Comparison of ENCODE assay signal across 8 cellular contexts in the genomic region with DNA sequence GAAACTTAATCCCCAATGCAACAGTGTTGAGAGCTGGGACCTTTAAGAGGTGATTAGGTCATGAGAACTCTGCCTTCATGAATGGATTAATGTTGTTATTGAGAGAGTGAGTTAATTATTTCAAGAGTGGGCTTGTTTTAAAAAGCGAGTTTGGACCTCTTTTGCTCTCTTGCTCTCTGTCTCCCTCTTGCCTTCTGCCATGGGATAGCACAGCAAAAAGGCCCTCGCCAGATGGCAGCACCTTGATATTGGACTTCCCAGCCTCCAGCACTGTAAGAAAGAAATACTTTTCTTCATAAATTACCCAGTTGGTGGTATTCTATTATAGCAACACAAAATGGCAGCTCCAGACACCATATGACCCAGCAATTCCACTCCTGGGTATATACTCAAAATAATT. TPM values are rescaled to one million over a fixed set of nuclear protein-coding genes. Genes with fewer than 3 reads are reported as not detected.
DNase-seq lines count a peak whose midpoint lies in the region; ATAC-seq and TF ChIP-seq lines count a peak whose summit lies in the region.

No MANE protein-coding gene starts in this region.

- no peaks in the 10 kb centered on the region for H3K27me3 ChIP-seq in CD4-positive, alpha-beta memory T cell (ENCODE audit: insufficient read depth, low read length)
- H3K27me3 ChIP-seq in left lung = peaks cover 0 to 5% of the 10 kb centered on the region in 2 donors

- H3K4me3 Mint-ChIP-seq in CD4-positive, alpha-beta memory T cell = no peak overlapping the region

- DNase-seq in CD4-positive, alpha-beta memory T cell = peak; percentile 23 to 51 (median 42)
- peak; percentile 19 for DNase-seq in fibroblast of villous mesenchyme (ENCODE audit: low read depth)
- no peak for DNase-seq in activated CD4-positive, CD25-positive, alpha-beta regulatory T cell treated with anti-CD3 and anti-CD28 coated beads, Interleukin-2, amount 50 U/mL, for 72 hours
- no peak for DNase-seq in ecto neural progenitor cell (ENCODE audit: low spot score)
- DNase-seq in left lung = no peak

- peaks cover 3 to 12% (median 7%) of the 10 kb centered on the region in 4 donors for H3K4me1 Mint-ChIP-seq in CD4-positive, alpha-beta memory T cell

- H3K36me3 Mint-ChIP-seq in CD4-positive, alpha-beta memory T cell = no peaks in the 10 kb centered on the region

- H3K27me3 Mint-ChIP-seq in CD4-positive, alpha-beta memory T cell = no peaks in the 10 kb centered on the region

- CTCF ChIA-PET in CD4-positive, alpha-beta memory T cell (lab: Charles Lee; ENCODE audit: partially characterized antibody) = interaction anchor here (1.2 to 1.6 kb wide), 5 partner anchors 15 to 62 kb away, joined by 3 to 8 read pairs (median 4); no protein-coding TSS in a partner anchor
- CTCF ChIA-PET in HEK293 (lab: Yijun Ruan, JAX) = interaction anchor here (0.5 to 1.3 kb wide), 13 partner anchors 9 to 1089 kb away, joined by 3 to 6 read pairs (median 3); no protein-coding TSS in a partner anchor

- no peak overlapping the region for H3K4me3 ChIP-seq in CD4-positive, alpha-beta memory T cell (ENCODE audit: low read length in 2 of 2)
- H3K4me3 ChIP-seq in HEK293 (ENCODE audit: low read depth, low read length) (no peak overlapping the region), fibroblast of villous mesenchyme (ENCODE audit: low read depth, low read length) (no peak overlapping the region), left lung (no peak overlapping the region)

- POLR2A ChIA-PET in CD4-positive, alpha-beta memory T cell (lab: Charles Lee; ENCODE audit: partially characterized antibody) = no interaction called here
- POLR2A ChIA-PET in HEK293 (lab: Yijun Ruan, JAX) = interaction anchor here (0.7 kb wide), 1 partner anchor 947 kb away, joined by 3 read pairs; no protein-coding TSS in a partner anchor

- no peaks in the 10 kb centered on the region for H3K9me3 ChIP-seq in CD4-positive, alpha-beta memory T cell (ENCODE audit: control insufficient read depth in 1 of 2, low read length in 2 of 2)
- H3K9me3 ChIP-seq in HEK293 (ENCODE audit: control insufficient read depth, insufficient read depth, low read depth, low read length) = no peaks in the 10 kb centered on the region
- no peaks in the 10 kb centered on the region for H3K9me3 ChIP-seq in left lung

- intact Hi-C loops in CD4-positive, alpha-beta memory T cell (cut with micrococcal nuclease) = loop anchor here (5.0 kb wide), 1 partner anchor 36 kb away; no protein-coding TSS in a partner anchor
- intact Hi-C loops in left lung (cut with DNase I) = no loop called here

- no peak for ATAC-seq in GM19463 (IDR thresholded peaks at IDR 0.05; ENCODE audit: unreplicated experiment)
- ATAC-seq in left lung = no peak

- no peaks in the 10 kb centered on the region for H3K36me3 ChIP-seq in CD4-positive, alpha-beta memory T cell (ENCODE audit: insufficient read depth, low read length)
- no peaks in the 10 kb centered on the region for H3K36me3 ChIP-seq in HEK293 (ENCODE audit: control insufficient read depth in 2 of 2, insufficient read depth in 1 of 2, low read length in 2 of 2)
- H3K36me3 ChIP-seq in left lung = no peaks in the 10 kb centered on the region

- no peak overlapping the region for H3K27ac ChIP-seq in CD4-positive, alpha-beta memory T cell (ENCODE audit: low read depth, low read length)
- H3K27ac ChIP-seq in HEK293 (ENCODE audit: extremely low read depth, low read depth, low read length) (no peak overlapping the region), VCaP (no peak overlapping the region), left lung (no peak overlapping the region)

- TF ChIP-seq CTCF in HEK293 (tag by site-specific recombination; IDR thresholded peaks at IDR 0.05) = no peak
- TF ChIP-seq CTCF in VCaP (conservative IDR thresholded peaks at IDR 0.05) = peak; percentile 40
- peak; percentile 60 for TF ChIP-seq CTCF in fibroblast of villous mesenchyme (IDR thresholded peaks at IDR 0.05; ENCODE audit: insufficient read depth, low read depth, low read length)
- peak in 1 of 2 donors; percentile 37 for TF ChIP-seq CTCF in left lung (IDR thresholded peaks at IDR 0.05)

- no peaks in the 10 kb centered on the region for H3K4me1 ChIP-seq in CD4-positive, alpha-beta memory T cell (ENCODE audit: insufficient read depth, low read length)
- H3K4me1 ChIP-seq in HEK293 (ENCODE audit: control insufficient read depth, insufficient read depth, low read length) (no peaks in the 10 kb centered on the region), left lung (peaks cover 0 to 4% of the 10 kb centered on the region in 2 donors)

- no peak overlapping the region for H3K27ac Mint-ChIP-seq in CD4-positive, alpha-beta memory T cell

- peaks cover 0 to 2% (median 0%) of the 10 kb centered on the region in 8 donors for H3K9me3 Mint-ChIP-seq in CD4-positive, alpha-beta memory T cell

TF ChIP-seq in HEK293, 187 proteins besides CTCF, POLR2A, EP300 and RAD21:
- TF ChIP-seq ZEB2 (tag by site-specific recombination; IDR thresholded peaks at IDR 0.05) (no peak), ZNF140 (tag by site-specific recombination; IDR thresholded peaks at IDR 0.05) (peak; percentile 20; the same call in 1 of the 2 replicates)
TF ChIP-seq in HEK293: peak in this region for 1.

RNA-seq across cellular contexts. Expression of a gene that starts 7.0 kb away (rescaled TPM):
- 10 to 100 TPM; 80.9 to 86.5 TPM for total RNA-seq in CD4-positive, alpha-beta memory T cell
- polyA plus RNA-seq in CD4-positive, alpha-beta memory T cell = 100 to 1,000 TPM; 191 to 254 TPM
- total RNA-seq in fibroblast of villous mesenchyme (75.7 and 94.6 TPM in 2 replicates), left lung (100 to 1,000 TPM; 129 to 135 TPM)

RNA-seq across cellular contexts. Expression of a gene that starts 49.5 kb away (rescaled TPM):
- not detected for total RNA-seq in CD4-positive, alpha-beta memory T cell
- polyA plus RNA-seq in CD4-positive, alpha-beta memory T cell = not detected
- total RNA-seq in fibroblast of villous mesenchyme (not detected in 2 replicates), left lung (not detected)

Comparison
In these comparisons a context has a peak if more than half of its experiments do, and no peak if none do; other contexts are left out.
1. DNase-seq: peak in CD4-positive, alpha-beta memory T cell (5 of 5) and fibroblast of villous mesenchyme (single experiment); none in activated CD4-positive, CD25-positive, alpha-beta regulatory T cell treated with anti-CD3 and anti-CD28 coated beads, Interleukin-2, amount 50 U/mL, for 72 hours (single experiment), ecto neural progenitor cell (single experiment) and left lung (0 of 2).